Comparison of ENCODE assay signal across 12 cellular contexts in the genomic region with DNA sequence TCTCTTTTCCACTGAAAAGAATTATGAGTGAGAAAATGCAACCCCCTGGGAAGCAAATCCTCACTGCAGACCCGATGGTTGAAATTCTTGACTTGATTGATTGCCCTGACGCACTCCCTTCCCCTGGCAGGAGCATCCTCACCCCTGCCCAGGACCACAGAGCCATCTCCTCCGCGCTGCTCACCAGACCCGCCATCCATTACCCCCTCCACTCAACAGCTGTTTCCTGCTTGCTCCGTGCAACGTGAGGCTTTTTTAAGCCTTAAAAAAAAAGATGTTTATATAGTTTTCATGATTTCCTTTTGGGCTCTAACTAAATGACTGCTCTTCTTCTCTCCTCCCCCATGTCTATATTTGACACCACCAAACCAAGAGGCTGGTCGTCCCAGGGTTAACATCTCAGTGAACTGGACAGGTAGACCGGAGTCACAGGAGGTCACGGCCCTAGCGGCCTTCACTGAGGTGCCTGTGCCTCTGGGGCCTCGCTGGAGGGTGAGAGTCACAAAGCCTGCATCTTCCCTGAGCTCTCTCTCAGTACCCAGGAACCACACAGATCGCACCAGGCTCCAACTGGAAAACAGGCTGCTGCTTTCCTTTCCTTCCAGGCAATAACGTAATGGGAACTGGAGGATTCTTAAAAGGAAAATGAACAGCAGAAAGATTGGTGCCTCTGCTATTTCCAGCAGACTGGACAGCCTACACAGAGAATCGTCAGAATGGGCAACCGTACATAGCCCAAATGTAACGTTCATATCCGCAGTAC. TPM values are rescaled to one million over a fixed set of nuclear protein-coding genes. Genes with fewer than 3 reads are reported as not detected.
DNase-seq lines count a peak whose midpoint lies in the region; ATAC-seq lines count a peak whose summit lies in the region.
"Had no signal": no experiment of that assay in that cellular context is flagged by ENCODE, and none has a peak within 500 bp of the region (broad histone marks: within the 10 kb centered on the region; RNA-seq: fewer than 3 reads in every experiment).

No MANE protein-coding gene starts in this region.

- ATAC-seq in stimulated activated naive CD8-positive, alpha-beta T cell treated with anti-CD3 and anti-CD28 coated beads, Interleukin-15, Interleukin-2, amounts not matched to agents 100 U/mL and 50 U/mL, for 24 hours, result no peak
- no peak for ATAC-seq in activated T-helper 17 cell treated with anti-CD3 and anti-CD28 coated beads, Interleukin-2, amount 50 U/mL, for 72 hours (replicated peaks)
- no peak for ATAC-seq in GM21515 (IDR thresholded peaks at IDR 0.05; ENCODE audit: unreplicated experiment)
- ATAC-seq in GM19328 (IDR thresholded peaks at IDR 0.05; ENCODE audit: unreplicated experiment), result no peak

- no peak overlapping the region for H3K27ac Mint-ChIP-seq in stimulated activated naive CD8-positive, alpha-beta T cell treated with anti-CD3 and anti-CD28 coated beads, Interleukin-15, Interleukin-2, amounts not matched to agents 100 ng/mL and 50 ng/mL, for 24 hours
- H3K27ac Mint-ChIP-seq in activated T-helper 17 cell treated with anti-CD3 and anti-CD28 coated beads, Interleukin-2, amount 50 U/mL, for 72 hours, result no peak overlapping the region

- intact Hi-C loops in head of caudate nucleus (cut with DNase I), result no loop called here

- no peaks in the 10 kb centered on the region for H3K36me3 Mint-ChIP-seq in stimulated activated naive CD8-positive, alpha-beta T cell treated with anti-CD3 and anti-CD28 coated beads, Interleukin-15, Interleukin-2, amounts not matched to agents 100 ng/mL and 50 ng/mL, for 24 hours (ENCODE audit: low read depth)
- no peaks in the 10 kb centered on the region for H3K36me3 Mint-ChIP-seq in activated T-helper 17 cell treated with anti-CD3 and anti-CD28 coated beads, Interleukin-2, amount 50 U/mL, for 72 hours (ENCODE audit: low read depth)

- DNase-seq in stimulated activated naive CD8-positive, alpha-beta T cell treated with anti-CD3 and anti-CD28 coated beads, Interleukin-15, Interleukin-2, amounts not matched to agents 100 U/mL and 50 U/mL, for 24 hours, result no peak
- DNase-seq in iris pigment epithelial cell (ENCODE audit: low read depth) (peak; percentile 15), MV-4-11 (lab: John Stamatoyannopoulos, UW) (no peak), head of caudate nucleus (no peak)
- DNase-seq: foreskin fibroblast, GF-D8, NCI-H446 treated with DMSO at 0.1 percent for 48 hours had no signal

- no peaks in the 10 kb centered on the region for H3K9me3 Mint-ChIP-seq in stimulated activated naive CD8-positive, alpha-beta T cell treated with anti-CD3 and anti-CD28 coated beads, Interleukin-15, Interleukin-2, amounts not matched to agents 100 ng/mL and 50 ng/mL, for 24 hours
- no peaks in the 10 kb centered on the region for H3K9me3 Mint-ChIP-seq in activated T-helper 17 cell treated with anti-CD3 and anti-CD28 coated beads, Interleukin-2, amount 50 U/mL, for 72 hours
- H3K9me3 Mint-ChIP-seq: neural crest cell had no signal

- peaks cover 7% of the 10 kb centered on the region for H3K27me3 Mint-ChIP-seq in stimulated activated naive CD8-positive, alpha-beta T cell treated with anti-CD3 and anti-CD28 coated beads, Interleukin-15, Interleukin-2, amounts not matched to agents 100 ng/mL and 50 ng/mL, for 24 hours
- peaks cover 38% of the 10 kb centered on the region for H3K27me3 Mint-ChIP-seq in activated T-helper 17 cell treated with anti-CD3 and anti-CD28 coated beads, Interleukin-2, amount 50 U/mL, for 72 hours

- peaks cover 22% of the 10 kb centered on the region for H3K4me1 Mint-ChIP-seq in stimulated activated naive CD8-positive, alpha-beta T cell treated with anti-CD3 and anti-CD28 coated beads, Interleukin-15, Interleukin-2, amounts not matched to agents 100 ng/mL and 50 ng/mL, for 24 hours (ENCODE audit: low read depth)
- peaks cover 6% of the 10 kb centered on the region for H3K4me1 Mint-ChIP-seq in activated T-helper 17 cell treated with anti-CD3 and anti-CD28 coated beads, Interleukin-2, amount 50 U/mL, for 72 hours

- peak overlapping the region; percentile 10 for H3K4me3 Mint-ChIP-seq in stimulated activated naive CD8-positive, alpha-beta T cell treated with anti-CD3 and anti-CD28 coated beads, Interleukin-15, Interleukin-2, amounts not matched to agents 100 ng/mL and 50 ng/mL, for 24 hours
- H3K4me3 Mint-ChIP-seq in activated T-helper 17 cell treated with anti-CD3 and anti-CD28 coated beads, Interleukin-2, amount 50 U/mL, for 72 hours, result peak overlapping the region; percentile 7
- H3K4me3 Mint-ChIP-seq: neural crest cell had no signal

RNA-seq across cellular contexts. Expression of gene ZBTB18, which starts 49.8 kb away (rescaled TPM):
- 1 to 10 TPM; 5.1 to 6.5 TPM for total RNA-seq in activated T-helper 17 cell treated with anti-CD3 and anti-CD28 coated beads, Interleukin-2, amount 50 U/mL, for 72 hours
